In the genomic region with DNA sequence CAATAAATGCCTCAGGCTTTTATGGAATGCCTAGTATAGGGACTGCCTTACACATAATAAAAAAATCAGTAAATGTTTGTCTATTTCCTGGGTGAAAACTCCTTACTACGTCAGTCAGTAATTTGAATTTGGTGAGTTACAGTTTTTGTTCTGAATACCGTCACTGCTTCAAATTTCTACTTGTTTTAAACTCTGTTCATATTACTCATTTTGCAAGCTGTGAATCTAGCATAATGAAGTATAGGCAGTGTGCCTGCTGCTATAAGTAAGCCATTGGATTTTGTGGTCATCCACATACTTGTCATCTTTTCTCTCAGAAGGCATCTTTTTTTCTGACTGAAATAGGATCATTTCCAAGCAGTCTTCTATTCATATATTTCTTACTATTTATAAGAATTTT, we compare ENCODE assay signal across 1 cellular context.
TF ChIP-seq lines count a peak whose summit lies in the region.

No MANE protein-coding gene starts in this region.

TF ChIP-seq in IMR-90, 13 proteins besides CTCF, POLR2A, EP300 and RAD21:
- TF ChIP-seq, protein P1, sequence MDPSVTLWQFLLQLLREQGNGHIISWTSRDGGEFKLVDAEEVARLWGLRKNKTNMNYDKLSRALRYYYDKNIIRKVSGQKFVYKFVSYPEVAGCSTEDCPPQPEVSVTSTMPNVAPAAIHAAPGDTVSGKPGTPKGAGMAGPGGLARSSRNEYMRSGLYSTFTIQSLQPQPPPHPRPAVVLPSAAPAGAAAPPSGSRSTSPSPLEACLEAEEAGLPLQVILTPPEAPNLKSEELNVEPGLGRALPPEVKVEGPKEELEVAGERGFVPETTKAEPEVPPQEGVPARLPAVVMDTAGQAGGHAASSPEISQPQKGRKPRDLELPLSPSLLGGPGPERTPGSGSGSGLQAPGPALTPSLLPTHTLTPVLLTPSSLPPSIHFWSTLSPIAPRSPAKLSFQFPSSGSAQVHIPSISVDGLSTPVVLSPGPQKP (IDR thresholded peaks at IDR 0.05; ENCODE audit: borderline replicate concordance, low read depth, low read length), result no peak
- TF ChIP-seq CEBPB (IDR thresholded peaks at IDR 0.05; ENCODE audit: low read depth, low read length) (no peak), RCOR1 (IDR thresholded peaks at IDR 0.05; ENCODE audit: insufficient replicate concordance, low read length) (no peak), MAFK (IDR thresholded peaks at IDR 0.05; ENCODE audit: low read depth, low read length) (no peak), SMC3 (IDR thresholded peaks at IDR 0.05; ENCODE audit: low read depth, low read length) (no peak), NFE2L2 (IDR thresholded peaks at IDR 0.05; ENCODE audit: low read depth, low read length) (no peak), RFX5 (IDR thresholded peaks at IDR 0.05; ENCODE audit: low read depth, low read length) (no peak), BHLHE40 (IDR thresholded peaks at IDR 0.05; ENCODE audit: low read depth, low read length) (no peak), CHD1 (IDR thresholded peaks at IDR 0.05; ENCODE audit: low read depth, low read length) (no peak)
- TF ChIP-seq, protein P2, sequence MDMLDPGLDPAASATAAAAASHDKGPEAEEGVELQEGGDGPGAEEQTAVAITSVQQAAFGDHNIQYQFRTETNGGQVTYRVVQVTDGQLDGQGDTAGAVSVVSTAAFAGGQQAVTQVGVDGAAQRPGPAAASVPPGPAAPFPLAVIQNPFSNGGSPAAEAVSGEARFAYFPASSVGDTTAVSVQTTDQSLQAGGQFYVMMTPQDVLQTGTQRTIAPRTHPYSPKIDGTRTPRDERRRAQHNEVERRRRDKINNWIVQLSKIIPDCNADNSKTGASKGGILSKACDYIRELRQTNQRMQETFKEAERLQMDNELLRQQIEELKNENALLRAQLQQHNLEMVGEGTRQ (IDR thresholded peaks at IDR 0.05; ENCODE audit: low read depth, low read length), result no peak
